In genomic region chr14:89959853-89960493, GRCh38 we compare ENCODE assay signal across 1 cellular context.
TF ChIP-seq lines count a peak whose summit lies in the region.

No MANE protein-coding gene starts in this region.

TF ChIP-seq in GM23338, 12 proteins besides CTCF, POLR2A, EP300 and RAD21:
- TF ChIP-seq JUNB (IDR thresholded peaks at IDR 0.05; ENCODE audit: unreplicated experiment) (no peak), NANOG (IDR thresholded peaks at IDR 0.05; ENCODE audit: borderline replicate concordance) (no peak), EZH2 (IDR thresholded peaks at IDR 0.05; ENCODE audit: low read depth, unreplicated experiment) (no peak), ZNF331 (CRISPR knock-in tag; IDR thresholded peaks at IDR 0.05; ENCODE audit: low read depth) (no peak), REST (IDR thresholded peaks at IDR 0.05; ENCODE audit: unreplicated experiment) (no peak), ZNF114 (CRISPR knock-in tag; IDR thresholded peaks at IDR 0.05) (no peak), STAT1 (IDR thresholded peaks at IDR 0.05; ENCODE audit: unreplicated experiment) (no peak), POLR2AphosphoS5 (IDR thresholded peaks at IDR 0.05; ENCODE audit: low read depth) (no peak), EZH2phosphoT487 (IDR thresholded peaks at IDR 0.05; ENCODE audit: unreplicated experiment) (no peak), CREB1 (CRISPR knock-in tag; IDR thresholded peaks at IDR 0.05; ENCODE audit: low read depth) (no peak)
- TF ChIP-seq, protein P1, sequence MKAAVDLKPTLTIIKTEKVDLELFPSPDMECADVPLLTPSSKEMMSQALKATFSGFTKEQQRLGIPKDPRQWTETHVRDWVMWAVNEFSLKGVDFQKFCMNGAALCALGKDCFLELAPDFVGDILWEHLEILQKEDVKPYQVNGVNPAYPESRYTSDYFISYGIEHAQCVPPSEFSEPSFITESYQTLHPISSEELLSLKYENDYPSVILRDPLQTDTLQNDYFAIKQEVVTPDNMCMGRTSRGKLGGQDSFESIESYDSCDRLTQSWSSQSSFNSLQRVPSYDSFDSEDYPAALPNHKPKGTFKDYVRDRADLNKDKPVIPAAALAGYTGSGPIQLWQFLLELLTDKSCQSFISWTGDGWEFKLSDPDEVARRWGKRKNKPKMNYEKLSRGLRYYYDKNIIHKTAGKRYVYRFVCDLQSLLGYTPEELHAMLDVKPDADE (IDR thresholded peaks at IDR 0.05): no peak
- TF ChIP-seq, protein P2, sequence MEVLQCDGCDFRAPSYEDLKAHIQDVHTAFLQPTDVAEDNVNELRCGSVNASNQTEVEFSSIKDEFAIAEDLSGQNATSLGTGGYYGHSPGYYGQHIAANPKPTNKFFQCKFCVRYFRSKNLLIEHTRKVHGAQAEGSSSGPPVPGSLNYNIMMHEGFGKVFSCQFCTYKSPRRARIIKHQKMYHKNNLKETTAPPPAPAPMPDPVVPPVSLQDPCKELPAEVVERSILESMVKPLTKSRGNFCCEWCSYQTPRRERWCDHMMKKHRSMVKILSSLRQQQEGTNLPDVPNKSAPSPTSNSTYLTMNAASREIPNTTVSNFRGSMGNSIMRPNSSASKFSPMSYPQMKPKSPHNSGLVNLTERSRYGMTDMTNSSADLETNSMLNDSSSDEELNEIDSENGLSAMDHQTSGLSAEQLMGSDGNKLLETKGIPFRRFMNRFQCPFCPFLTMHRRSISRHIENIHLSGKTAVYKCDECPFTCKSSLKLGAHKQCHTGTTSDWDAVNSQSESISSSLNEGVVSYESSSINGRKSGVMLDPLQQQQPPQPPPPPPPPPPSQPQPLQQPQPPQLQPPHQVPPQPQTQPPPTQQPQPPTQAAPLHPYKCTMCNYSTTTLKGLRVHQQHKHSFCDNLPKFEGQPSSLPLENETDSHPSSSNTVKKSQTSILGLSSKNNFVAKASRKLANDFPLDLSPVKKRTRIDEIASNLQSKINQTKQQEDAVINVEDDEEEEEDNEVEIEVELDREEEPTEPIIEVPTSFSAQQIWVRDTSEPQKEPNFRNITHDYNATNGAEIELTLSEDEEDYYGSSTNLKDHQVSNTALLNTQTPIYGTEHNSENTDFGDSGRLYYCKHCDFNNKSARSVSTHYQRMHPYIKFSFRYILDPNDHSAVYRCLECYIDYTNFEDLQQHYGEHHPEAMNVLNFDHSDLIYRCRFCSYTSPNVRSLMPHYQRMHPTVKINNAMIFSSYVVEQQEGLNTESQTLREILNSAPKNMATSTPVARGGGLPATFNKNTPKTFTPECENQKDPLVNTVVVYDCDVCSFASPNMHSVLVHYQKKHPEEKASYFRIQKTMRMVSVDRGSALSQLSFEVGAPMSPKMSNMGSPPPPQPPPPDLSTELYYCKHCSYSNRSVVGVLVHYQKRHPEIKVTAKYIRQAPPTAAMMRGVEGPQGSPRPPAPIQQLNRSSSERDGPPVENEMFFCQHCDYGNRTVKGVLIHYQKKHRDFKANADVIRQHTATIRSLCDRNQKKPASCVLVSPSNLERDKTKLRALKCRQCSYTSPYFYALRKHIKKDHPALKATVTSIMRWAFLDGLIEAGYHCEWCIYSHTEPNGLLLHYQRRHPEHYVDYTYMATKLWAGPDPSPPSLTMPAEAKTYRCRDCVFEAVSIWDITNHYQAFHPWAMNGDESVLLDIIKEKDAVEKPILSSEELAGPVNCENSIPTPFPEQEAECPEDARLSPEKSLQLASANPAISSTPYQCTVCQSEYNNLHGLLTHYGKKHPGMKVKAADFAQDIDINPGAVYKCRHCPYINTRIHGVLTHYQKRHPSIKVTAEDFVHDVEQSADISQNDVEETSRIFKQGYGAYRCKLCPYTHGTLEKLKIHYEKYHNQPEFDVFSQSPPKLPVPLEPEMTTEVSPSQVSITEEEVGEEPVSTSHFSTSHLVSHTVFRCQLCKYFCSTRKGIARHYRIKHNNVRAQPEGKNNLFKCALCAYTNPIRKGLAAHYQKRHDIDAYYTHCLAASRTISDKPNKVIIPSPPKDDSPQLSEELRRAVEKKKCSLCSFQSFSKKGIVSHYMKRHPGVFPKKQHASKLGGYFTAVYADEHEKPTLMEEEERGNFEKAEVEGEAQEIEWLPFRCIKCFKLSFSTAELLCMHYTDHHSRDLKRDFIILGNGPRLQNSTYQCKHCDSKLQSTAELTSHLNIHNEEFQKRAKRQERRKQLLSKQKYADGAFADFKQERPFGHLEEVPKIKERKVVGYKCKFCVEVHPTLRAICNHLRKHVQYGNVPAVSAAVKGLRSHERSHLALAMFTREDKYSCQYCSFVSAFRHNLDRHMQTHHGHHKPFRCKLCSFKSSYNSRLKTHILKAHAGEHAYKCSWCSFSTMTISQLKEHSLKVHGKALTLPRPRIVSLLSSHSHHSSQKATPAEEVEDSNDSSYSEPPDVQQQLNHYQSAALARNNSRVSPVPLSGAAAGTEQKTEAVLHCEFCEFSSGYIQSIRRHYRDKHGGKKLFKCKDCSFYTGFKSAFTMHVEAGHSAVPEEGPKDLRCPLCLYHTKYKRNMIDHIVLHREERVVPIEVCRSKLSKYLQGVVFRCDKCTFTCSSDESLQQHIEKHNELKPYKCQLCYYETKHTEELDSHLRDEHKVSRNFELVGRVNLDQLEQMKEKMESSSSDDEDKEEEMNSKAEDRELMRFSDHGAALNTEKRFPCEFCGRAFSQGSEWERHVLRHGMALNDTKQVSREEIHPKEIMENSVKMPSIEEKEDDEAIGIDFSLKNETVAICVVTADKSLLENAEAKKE (CRISPR knock-in tag; IDR thresholded peaks at IDR 0.05): no peak
